ENCODE assay signal across 13 cellular contexts in genomic region chr10:62573929-62574328, GRCh38.
DNase-seq lines count a peak whose midpoint lies in the region; ATAC-seq and TF ChIP-seq lines count a peak whose summit lies in the region.
"Had no signal": no experiment of that assay in that cellular context is flagged by ENCODE, and none has a peak within 500 bp of the region (broad histone marks: within the 10 kb centered on the region; RNA-seq: fewer than 3 reads in every experiment).

No MANE protein-coding gene starts in this region.

- no peaks in the 10 kb centered on the region for H3K36me3 Mint-ChIP-seq in activated T-helper 17 cell treated with anti-CD3 and anti-CD28 coated beads, Interleukin-2, amount 50 U/mL, for 72 hours (ENCODE audit: low read depth)
- peaks cover 0 to 3% of the 10 kb centered on the region in 2 donors for H3K36me3 Mint-ChIP-seq in stimulated activated naive B cell treated with anti-CD40 and anti-IgM and Interleukin-4, amounts not matched to agents 10 μg/mL and 1 μg/mL and 100 μg/mL, for 72 hours
- no peaks in the 10 kb centered on the region for H3K36me3 Mint-ChIP-seq in HFFc6 (ENCODE audit: low read depth)
- no peaks in the 10 kb centered on the region for H3K36me3 Mint-ChIP-seq in activated naive CD8-positive, alpha-beta T cell treated with anti-CD3 and anti-CD28 coated beads for 36 hours

- peaks cover 20% of the 10 kb centered on the region for H3K27me3 Mint-ChIP-seq in stimulated activated naive CD8-positive, alpha-beta T cell treated with anti-CD3 and anti-CD28 coated beads, Interleukin-15, amount 100 ng/mL, for 72 hours
- H3K27me3 Mint-ChIP-seq in activated T-helper 17 cell treated with anti-CD3 and anti-CD28 coated beads, Interleukin-2, amount 50 U/mL, for 72 hours = peaks cover 19% of the 10 kb centered on the region
- peaks cover 0 to 4% of the 10 kb centered on the region in 2 donors for H3K27me3 Mint-ChIP-seq in stimulated activated naive B cell treated with anti-CD40 and anti-IgM and Interleukin-4, amounts not matched to agents 10 μg/mL and 1 μg/mL and 100 μg/mL, for 72 hours
- no peaks in the 10 kb centered on the region; the same call in 1 of the 2 replicates for H3K27me3 Mint-ChIP-seq in HFFc6 (ENCODE audit: insufficient read depth)
- H3K27me3 Mint-ChIP-seq in activated naive CD8-positive, alpha-beta T cell treated with anti-CD3 and anti-CD28 coated beads for 36 hours = no peaks in the 10 kb centered on the region

- H3K9me3 Mint-ChIP-seq in stimulated activated naive CD8-positive, alpha-beta T cell treated with anti-CD3 and anti-CD28 coated beads, Interleukin-15, amount 100 ng/mL, for 72 hours = peaks cover 0 to 4% of the 10 kb centered on the region in 2 donors
- no peaks in the 10 kb centered on the region for H3K9me3 Mint-ChIP-seq in activated T-helper 17 cell treated with anti-CD3 and anti-CD28 coated beads, Interleukin-2, amount 50 U/mL, for 72 hours
- peaks cover 0 to 3% of the 10 kb centered on the region in 2 donors for H3K9me3 Mint-ChIP-seq in stimulated activated naive B cell treated with anti-CD40 and anti-IgM and Interleukin-4, amounts not matched to agents 10 μg/mL and 1 μg/mL and 100 μg/mL, for 72 hours
- no peaks in the 10 kb centered on the region for H3K9me3 Mint-ChIP-seq in HFFc6
- peaks cover 3% of the 10 kb centered on the region for H3K9me3 Mint-ChIP-seq in activated naive CD8-positive, alpha-beta T cell treated with anti-CD3 and anti-CD28 coated beads for 36 hours
- H3K9me3 Mint-ChIP-seq: CD4-positive, alpha-beta T cell; GM23338 had no signal

- H3K27ac Mint-ChIP-seq in stimulated activated naive CD8-positive, alpha-beta T cell treated with anti-CD3 and anti-CD28 coated beads, Interleukin-15, amount 100 ng/mL, for 72 hours = no peak overlapping the region
- no peak overlapping the region for H3K27ac Mint-ChIP-seq in activated T-helper 17 cell treated with anti-CD3 and anti-CD28 coated beads, Interleukin-2, amount 50 U/mL, for 72 hours
- H3K27ac Mint-ChIP-seq in stimulated activated naive B cell treated with anti-CD40 and anti-IgM and Interleukin-4, amounts not matched to agents 10 μg/mL and 1 μg/mL and 100 μg/mL, for 72 hours = no peak overlapping the region
- no peak overlapping the region for H3K27ac Mint-ChIP-seq in HFFc6
- no peak overlapping the region for H3K27ac Mint-ChIP-seq in activated naive CD8-positive, alpha-beta T cell treated with anti-CD3 and anti-CD28 coated beads for 36 hours
- H3K27ac Mint-ChIP-seq: CD4-positive, alpha-beta T cell; GM23338 had no signal

- no peak overlapping the region for H3K4me3 Mint-ChIP-seq in stimulated activated naive CD8-positive, alpha-beta T cell treated with anti-CD3 and anti-CD28 coated beads, Interleukin-15, amount 100 ng/mL, for 72 hours
- H3K4me3 Mint-ChIP-seq in activated T-helper 17 cell treated with anti-CD3 and anti-CD28 coated beads, Interleukin-2, amount 50 U/mL, for 72 hours = no peak overlapping the region
- no peak overlapping the region for H3K4me3 Mint-ChIP-seq in stimulated activated naive B cell treated with anti-CD40 and anti-IgM and Interleukin-4, amounts not matched to agents 10 μg/mL and 1 μg/mL and 100 μg/mL, for 72 hours
- H3K4me3 Mint-ChIP-seq in HFFc6 = no peak overlapping the region
- H3K4me3 Mint-ChIP-seq in activated naive CD8-positive, alpha-beta T cell treated with anti-CD3 and anti-CD28 coated beads for 36 hours = no peak overlapping the region
- H3K4me3 Mint-ChIP-seq: CD4-positive, alpha-beta T cell; GM23338 had no signal

- H3K4me1 Mint-ChIP-seq in stimulated activated naive CD8-positive, alpha-beta T cell treated with anti-CD3 and anti-CD28 coated beads, Interleukin-15, amount 100 ng/mL, for 72 hours = no peaks in the 10 kb centered on the region
- no peaks in the 10 kb centered on the region for H3K4me1 Mint-ChIP-seq in activated T-helper 17 cell treated with anti-CD3 and anti-CD28 coated beads, Interleukin-2, amount 50 U/mL, for 72 hours
- no peaks in the 10 kb centered on the region for H3K4me1 Mint-ChIP-seq in stimulated activated naive B cell treated with anti-CD40 and anti-IgM and Interleukin-4, amounts not matched to agents 10 μg/mL and 1 μg/mL and 100 μg/mL, for 72 hours
- H3K4me1 Mint-ChIP-seq in HFFc6 (ENCODE audit: low read depth) = peaks cover 25% of the 10 kb centered on the region
- peaks cover 3% of the 10 kb centered on the region for H3K4me1 Mint-ChIP-seq in activated naive CD8-positive, alpha-beta T cell treated with anti-CD3 and anti-CD28 coated beads for 36 hours
- H3K4me1 Mint-ChIP-seq: GM23338 had no signal

- ATAC-seq in stimulated activated naive CD8-positive, alpha-beta T cell treated with anti-CD3 and anti-CD28 coated beads, Interleukin-15, amount 100 ng/mL, for 72 hours = peak; percentile 49
- ATAC-seq in stimulated activated naive CD8-positive, alpha-beta T cell treated with anti-CD3 and anti-CD28 coated beads, Interleukin-15, Interleukin-2, amounts not matched to agents 100 U/mL and 50 U/mL, for 24 hours = no peak
- peak; percentile 44 for ATAC-seq in activated T-helper 17 cell treated with anti-CD3 and anti-CD28 coated beads, Interleukin-2, amount 50 U/mL, for 72 hours (replicated peaks)
- peak; percentile 55 to 76 for ATAC-seq in stimulated activated naive B cell treated with anti-CD40 and anti-IgM and Interleukin-4, amounts not matched to agents 10 μg/mL and 1 μg/mL and 100 μg/mL, for 72 hours (replicated peaks)
- ATAC-seq: A549, GM23338 had no signal

- no peak for DNase-seq in stimulated activated naive CD8-positive, alpha-beta T cell treated with anti-CD3 and anti-CD28 coated beads, Interleukin-15, amount 100 ng/mL, for 72 hours
- no peak for DNase-seq in stimulated activated naive CD8-positive, alpha-beta T cell treated with anti-CD3 and anti-CD28 coated beads, Interleukin-15, Interleukin-2, amounts not matched to agents 100 U/mL and 50 U/mL, for 24 hours
- DNase-seq in stimulated activated naive B cell treated with anti-CD40 and anti-IgM and Interleukin-4, amounts not matched to agents 10 μg/mL and 1 μg/mL and 100 μg/mL, for 72 hours = no peak
- DNase-seq in HFFc6 (no peak), hepatic stellate cell (ENCODE audit: low spot score) (no peak)
- no peak for DNase-seq in activated naive CD8-positive, alpha-beta T cell treated with anti-CD3 and anti-CD28 coated beads for 36 hours
- DNase-seq: AML-193; Caco-2; CD4-positive, alpha-beta T cell; HCEC 1CT had no signal

- TF ChIP-seq CTCF in HFFc6 (IDR thresholded peaks at IDR 0.05) = no peak
